ENCODE assay signal across 13 cellular contexts in genomic region chr16:51636913-51637743, GRCh38.
DNase-seq lines count a peak whose midpoint lies in the region; ATAC-seq and TF ChIP-seq lines count a peak whose summit lies in the region.
"Had no signal": no experiment of that assay in that cellular context is flagged by ENCODE, and none has a peak within 500 bp of the region (broad histone marks: within the 10 kb centered on the region; RNA-seq: fewer than 3 reads in every experiment).

No MANE protein-coding gene starts in this region.

- H3K36me3 Mint-ChIP-seq in neural crest cell (ENCODE audit: low read depth) = peaks cover 2% of the 10 kb centered on the region
- H3K36me3 Mint-ChIP-seq: stimulated activated memory B cell treated with anti-CD40 and anti-IgM and Interleukin-4, amounts not matched to agents 10 μg/mL and 1 μg/mL and 100 μg/mL, for 72 hours had no signal

- peaks cover 2% of the 10 kb centered on the region for H3K9me3 Mint-ChIP-seq in neural crest cell

- H3K9me3 ChIP-seq in MG63 = no peaks in the 10 kb centered on the region
- H3K9me3 ChIP-seq: SJCRH30 had no signal

- peak overlapping the region; percentile 20 for H3K4me3 Mint-ChIP-seq in neural crest cell
- H3K4me3 Mint-ChIP-seq: activated T-cell treated with anti-CD3 and anti-CD28 coated beads, Interleukin-2, amount 50 U/mL, for 4 hours; natural killer cell treated with Interleukin-12 subunit alpha and Interleukin-12 subunit beta and Interleukin-15 and Interleukin-18, amount 100 ng/mL, for 72 hours; stimulated activated memory B cell treated with anti-CD40 and anti-IgM and Interleukin-4, amounts not matched to agents 10 μg/mL and 1 μg/mL and 100 μg/mL, for 72 hours had no signal

- ATAC-seq in HG03439 (IDR thresholded peaks at IDR 0.05; ENCODE audit: unreplicated experiment) = no peak
- ATAC-seq: activated T-cell treated with anti-CD3 and anti-CD28 coated beads, Interleukin-2, amount 50 U/mL, for 4 hours; natural killer cell treated with Interleukin-12 subunit alpha and Interleukin-12 subunit beta and Interleukin-15 and Interleukin-18, amount 100 ng/mL, for 72 hours; stimulated activated memory B cell treated with anti-CD40 and anti-IgM and Interleukin-4, amounts not matched to agents 10 μg/mL and 1 μg/mL and 100 μg/mL, for 72 hours had no signal

- peak; percentile 73 for DNase-seq in EH (ENCODE audit: low read depth)
- DNase-seq in MG63 = peak; percentile 76
- peak; percentile 19 for DNase-seq in epithelial cell of proximal tubule (ENCODE audit: low read depth)
- no peak for DNase-seq in neural crest cell (ENCODE audit: low read depth, low spot score)
- DNase-seq in SHP77 treated with DMSO at 0.1 percent for 48 hours (lab: John Stamatoyannopoulos, UW) = no peak
- DNase-seq in stimulated activated CD4-positive, alpha-beta T cell treated with anti-CD3 and anti-CD28 coated beads, Interleukin-15, amount 100 ng/mL, for 24 hours = no peak
- no peak for DNase-seq in ecto neural progenitor cell (ENCODE audit: low spot score)
- DNase-seq: activated T-cell treated with anti-CD3 and anti-CD28 coated beads, Interleukin-2, amount 50 U/mL, for 4 hours; brain microvascular endothelial cell; SJCRH30 had no signal

- TF ChIP-seq CTCF in epithelial cell of proximal tubule (conservative IDR thresholded peaks at IDR 0.05; ENCODE audit: low read depth, low read length) (no peak), neural crest cell (conservative IDR thresholded peaks at IDR 0.05) (no peak)

- H3K36me3 ChIP-seq in MG63 = no peaks in the 10 kb centered on the region
- H3K36me3 ChIP-seq: brain microvascular endothelial cell, SJCRH30 had no signal

- no peaks in the 10 kb centered on the region; the same call in 1 of the 2 replicates for H3K27me3 ChIP-seq in MG63
- H3K27me3 ChIP-seq: brain microvascular endothelial cell, SJCRH30 had no signal

- no peak overlapping the region for H3K27ac Mint-ChIP-seq in neural crest cell (ENCODE audit: unreplicated experiment)
- H3K27ac Mint-ChIP-seq: natural killer cell treated with Interleukin-12 subunit alpha and Interleukin-12 subunit beta and Interleukin-15 and Interleukin-18, amount 100 ng/mL, for 72 hours; stimulated activated memory B cell treated with anti-CD40 and anti-IgM and Interleukin-4, amounts not matched to agents 10 μg/mL and 1 μg/mL and 100 μg/mL, for 72 hours had no signal

- peaks cover 30% of the 10 kb centered on the region for H3K4me1 Mint-ChIP-seq in neural crest cell
- H3K4me1 Mint-ChIP-seq: stimulated activated memory B cell treated with anti-CD40 and anti-IgM and Interleukin-4, amounts not matched to agents 10 μg/mL and 1 μg/mL and 100 μg/mL, for 72 hours had no signal

- peaks cover 19% of the 10 kb centered on the region for H3K27me3 Mint-ChIP-seq in neural crest cell (ENCODE audit: low read depth)
- H3K27me3 Mint-ChIP-seq: natural killer cell treated with Interleukin-12 subunit alpha and Interleukin-12 subunit beta and Interleukin-15 and Interleukin-18, amount 100 ng/mL, for 72 hours; stimulated activated memory B cell treated with anti-CD40 and anti-IgM and Interleukin-4, amounts not matched to agents 10 μg/mL and 1 μg/mL and 100 μg/mL, for 72 hours had no signal

- no peak overlapping the region for H3K4me3 ChIP-seq in MG63
- H3K4me3 ChIP-seq in epithelial cell of proximal tubule (ENCODE audit: low read depth, low read length) = peak overlapping the region; percentile 19
- H3K4me3 ChIP-seq: SJCRH30 had no signal

Comparison
In these comparisons a context has a peak if more than half of its experiments do, and no peak if none do; other contexts are left out.
1. DNase-seq: peak in EH (single experiment), MG63 (single experiment) and epithelial cell of proximal tubule (single experiment); none in neural crest cell (single experiment), SHP77 treated with DMSO at 0.1 percent for 48 hours (single experiment), stimulated activated CD4-positive, alpha-beta T cell treated with anti-CD3 and anti-CD28 coated beads, Interleukin-15, amount 100 ng/mL, for 24 hours (single experiment) and ecto neural progenitor cell (single experiment).